ENCODE assay signal across 8 cellular contexts in genomic region chr3:154758109-154758868, GRCh38.
DNase-seq lines count a peak whose midpoint lies in the region; ATAC-seq and TF ChIP-seq lines count a peak whose summit lies in the region.

No MANE protein-coding gene starts in this region.

- intact Hi-C loops in HCT116 (cut with micrococcal nuclease) = loop anchor here (1.0 to 5.0 kb wide), 2 partner anchors 565 to 944 kb away; no protein-coding TSS in a partner anchor
- intact Hi-C loops in Panc1 (cut with micrococcal nuclease; ENCODE audit: unreplicated experiment) = loop anchor here (1.0 to 10.0 kb wide), 2 partner anchors 565 to 947 kb away; no protein-coding TSS in a partner anchor

- in situ Hi-C loops in Panc1 (cut with HindIII; ENCODE audit: low pct_unique_long_range_greater_than_20kb, low sequenced_read_pairs) = no loop called here

- H3K27ac ChIP-seq in ACC112 (ENCODE audit: low read depth, low read length) (no peak overlapping the region), HCT116 (ENCODE audit: low read depth, low read length) (no peak overlapping the region), Panc1 (ENCODE audit: low read length) (no peak overlapping the region), upper lobe of left lung (no peak overlapping the region)

- H3K4me2 ChIP-seq in HCT116 (ENCODE audit: low read length) = no peak overlapping the region

- 19 to 21% methylated on average over 5 of the region's 5 CpGs for WGBS in upper lobe of left lung, 2 donors

- RAD21 ChIA-PET in HCT116 (lab: Charles Lee; ENCODE audit: low non-redundant PET in 1 of 2, low total read pairs in 2 of 2, uncharacterized antibody in 2 of 2, unreplicated experiment in 2 of 2) = no interaction called here

- ATAC-seq in HCT116 = peak; percentile 53; the same call in 1 of the 2 replicates
- ATAC-seq in Panc1 = no peak
- peak in 1 of 2 donors; percentile 59 for ATAC-seq in upper lobe of left lung (ENCODE audit: low FRiP score in 2 of 2)
- ATAC-seq in GM21737 (IDR thresholded peaks at IDR 0.05; ENCODE audit: unreplicated experiment) = no peak
- no peak for ATAC-seq in HG03520 (IDR thresholded peaks at IDR 0.05; ENCODE audit: unreplicated experiment)

- H2AFZ ChIP-seq in ACC112 (ENCODE audit: low read length, unreplicated experiment) = peak overlapping the region; percentile 76
- peak overlapping the region; percentile 87 for H2AFZ ChIP-seq in HCT116 (ENCODE audit: low read depth, low read length, poor library complexity, severe bottlenecking)

- H3K36me3 ChIP-seq in ACC112 (ENCODE audit: insufficient read depth, low read length) = no peaks in the 10 kb centered on the region
- no peaks in the 10 kb centered on the region for H3K36me3 ChIP-seq in HCT116 (ENCODE audit: control insufficient read depth in 1 of 2, insufficient read depth in 2 of 2, low read length in 2 of 2)
- H3K36me3 ChIP-seq in Panc1 (ENCODE audit: control insufficient read depth, insufficient read depth, low read length) = no peaks in the 10 kb centered on the region
- no peaks in the 10 kb centered on the region for H3K36me3 ChIP-seq in upper lobe of left lung

- DNase-seq in HCT116 (ENCODE audit: low read depth, low spot score) (no peak), Panc1 (ENCODE audit: low read depth, low spot score) (no peak), foreskin fibroblast (peak; percentile 20 to 64), upper lobe of left lung (no peak)
- no peak for DNase-seq in stimulated activated naive CD4-positive, alpha-beta T cell treated with Interleukin-2 at 50 U/mL for 16 hours (lab: John Stamatoyannopoulos, UW)

- peak; percentile 62 for TF ChIP-seq RAD21 in HCT116 (IDR thresholded peaks at IDR 0.05; ENCODE audit: low read depth)

- H4K20me1 ChIP-seq in HCT116 (ENCODE audit: insufficient read depth) = no peaks in the 10 kb centered on the region

- H3K27me3 ChIP-seq in ACC112 (ENCODE audit: insufficient read depth, low read length) (no peaks in the 10 kb centered on the region), HCT116 (ENCODE audit: insufficient read depth, low read length) (no peaks in the 10 kb centered on the region), Panc1 (ENCODE audit: control insufficient read depth, insufficient read depth, low read length) (no peaks in the 10 kb centered on the region), upper lobe of left lung (no peaks in the 10 kb centered on the region)

- no peak for TF ChIP-seq POLR2A in HCT116 (IDR thresholded peaks at IDR 0.05; ENCODE audit: borderline replicate concordance, extremely low read depth, insufficient read depth, insufficient read length)
- TF ChIP-seq POLR2A in upper lobe of left lung (IDR thresholded peaks at IDR 0.05) = no peak

- no peak overlapping the region for H3K4me3 ChIP-seq in ACC112 (ENCODE audit: low read depth, low read length)
- H3K4me3 ChIP-seq in HCT116 (replicated peaks in 1 of 2; ENCODE audit: low read depth in 1 of 2, low read length in 2 of 2) = no peak overlapping the region
- H3K4me3 ChIP-seq in Panc1 (ENCODE audit: low read depth in 2 of 2, low read length in 2 of 2) = no peak overlapping the region
- H3K4me3 ChIP-seq in foreskin fibroblast (ENCODE audit: low read depth in 1 of 2, low read length in 2 of 2) = no peak overlapping the region
- no peak overlapping the region for H3K4me3 ChIP-seq in upper lobe of left lung

- H3K9me2 ChIP-seq in HCT116 (ENCODE audit: insufficient read depth) = no peaks in the 10 kb centered on the region

- no peaks in the 10 kb centered on the region for H3K79me2 ChIP-seq in ACC112 (ENCODE audit: control insufficient read depth, insufficient read depth, low read length, unreplicated experiment)
- no peaks in the 10 kb centered on the region for H3K79me2 ChIP-seq in HCT116 (ENCODE audit: insufficient read depth, low read length)

- CTCF ChIA-PET in HCT116 (lab: Charles Lee) (interaction anchor here (1.0 to 1.4 kb wide), 5 partner anchors 423 to 944 kb away, joined by 3 to 4 read pairs (median 3); no protein-coding TSS in a partner anchor), Panc1 (lab: Charles Lee) (no interaction called here)

- no peak overlapping the region for H3K9ac ChIP-seq in HCT116 (ENCODE audit: low read length)

- no TSS peak for BruUV-seq in HCT116 (replicated peaks; lab: Mats Ljungman, UMichigan)
- BruUV-seq in Panc1 (replicated peaks; lab: Mats Ljungman, UMichigan) = no TSS peak

- no peak for TF ChIP-seq EP300 in upper lobe of left lung (IDR thresholded peaks at IDR 0.05)

- peak; percentile 35 to 54 (median 48) for TF ChIP-seq CTCF in HCT116 (IDR thresholded peaks at IDR 0.05 in 2 of 3, conservative IDR thresholded peaks at IDR 0.05 in 1 of 3; ENCODE audit: borderline replicate concordance in 1 of 3, insufficient read depth in 1 of 3, low read depth in 2 of 3, low read length in 2 of 3)
- TF ChIP-seq CTCF in Panc1 (IDR thresholded peaks at IDR 0.05) = peak; percentile 57; the same call in 1 of the 2 replicates
- TF ChIP-seq CTCF in foreskin fibroblast (IDR thresholded peaks at IDR 0.05; ENCODE audit: low read depth, low read length) = peak; percentile 42
- TF ChIP-seq CTCF in upper lobe of left lung (IDR thresholded peaks at IDR 0.05) = peak in 4 of 6 experiments; percentile 15 to 39 (median 26)

- H3K9me3 ChIP-seq in HCT116 (ENCODE audit: control insufficient read depth in 1 of 2, insufficient read depth in 1 of 2, low read depth in 1 of 2, low read length in 2 of 2) (no peaks in the 10 kb centered on the region), Panc1 (ENCODE audit: control insufficient read depth, insufficient read depth, low read depth, low read length) (no peaks in the 10 kb centered on the region), upper lobe of left lung (no peaks in the 10 kb centered on the region)

- POLR2A ChIA-PET in HCT116 (lab: Charles Lee) = no interaction called here
- POLR2A ChIA-PET in Panc1 (lab: Charles Lee) = no interaction called here

- H3K4me1 ChIP-seq in ACC112 (ENCODE audit: control insufficient read depth, insufficient read depth, low read length, unreplicated experiment) = no peaks in the 10 kb centered on the region
- H3K4me1 ChIP-seq in HCT116 (ENCODE audit: control insufficient read depth in 1 of 2, insufficient read depth in 2 of 2, low read length in 2 of 2) = no peaks in the 10 kb centered on the region
- no peaks in the 10 kb centered on the region for H3K4me1 ChIP-seq in Panc1 (ENCODE audit: control insufficient read depth, insufficient read depth, low read length)
- H3K4me1 ChIP-seq in upper lobe of left lung = no peaks in the 10 kb centered on the region

TF ChIP-seq in HCT116, 20 proteins besides CTCF, POLR2A, EP300 and RAD21:
- TF ChIP-seq CEBPB (IDR thresholded peaks at IDR 0.05; ENCODE audit: low read depth) (no peak), SIN3A (IDR thresholded peaks at IDR 0.05; ENCODE audit: low read depth) (no peak), ZFX (IDR thresholded peaks at IDR 0.05) (no peak), ATF3 (IDR thresholded peaks at IDR 0.05) (no peak), ELF1 (IDR thresholded peaks at IDR 0.05; ENCODE audit: borderline replicate concordance, low read depth) (no peak), SP1 (IDR thresholded peaks at IDR 0.05; ENCODE audit: low read depth) (no peak), REST (IDR thresholded peaks at IDR 0.05; ENCODE audit: low read depth) (no peak), FOSL1 (IDR thresholded peaks at IDR 0.05; ENCODE audit: low read depth) (no peak), TCF7L2 (IDR thresholded peaks at IDR 0.05; ENCODE audit: borderline replicate concordance, extremely low read depth, insufficient read depth, insufficient read length) (no peak), EZH2phosphoT487 (IDR thresholded peaks at IDR 0.05; ENCODE audit: borderline replicate concordance) (no peak), POLR2AphosphoS5 (IDR thresholded peaks at IDR 0.05; ENCODE audit: low read depth, low read length) (no peak)

Comparison
In these comparisons a context has a peak if more than half of its experiments do, and no peak if none do; other contexts are left out.
1. DNase-seq: peak in foreskin fibroblast (2 of 2); none in HCT116 (single experiment), Panc1 (single experiment), upper lobe of left lung (0 of 2) and stimulated activated naive CD4-positive, alpha-beta T cell treated with Interleukin-2 at 50 U/mL for 16 hours (single experiment).
2. Peak in every context shown above with its lines, with median percentiles within 50 percentile points of each other: CTCF ChIP-seq.